In the genomic region with DNA sequence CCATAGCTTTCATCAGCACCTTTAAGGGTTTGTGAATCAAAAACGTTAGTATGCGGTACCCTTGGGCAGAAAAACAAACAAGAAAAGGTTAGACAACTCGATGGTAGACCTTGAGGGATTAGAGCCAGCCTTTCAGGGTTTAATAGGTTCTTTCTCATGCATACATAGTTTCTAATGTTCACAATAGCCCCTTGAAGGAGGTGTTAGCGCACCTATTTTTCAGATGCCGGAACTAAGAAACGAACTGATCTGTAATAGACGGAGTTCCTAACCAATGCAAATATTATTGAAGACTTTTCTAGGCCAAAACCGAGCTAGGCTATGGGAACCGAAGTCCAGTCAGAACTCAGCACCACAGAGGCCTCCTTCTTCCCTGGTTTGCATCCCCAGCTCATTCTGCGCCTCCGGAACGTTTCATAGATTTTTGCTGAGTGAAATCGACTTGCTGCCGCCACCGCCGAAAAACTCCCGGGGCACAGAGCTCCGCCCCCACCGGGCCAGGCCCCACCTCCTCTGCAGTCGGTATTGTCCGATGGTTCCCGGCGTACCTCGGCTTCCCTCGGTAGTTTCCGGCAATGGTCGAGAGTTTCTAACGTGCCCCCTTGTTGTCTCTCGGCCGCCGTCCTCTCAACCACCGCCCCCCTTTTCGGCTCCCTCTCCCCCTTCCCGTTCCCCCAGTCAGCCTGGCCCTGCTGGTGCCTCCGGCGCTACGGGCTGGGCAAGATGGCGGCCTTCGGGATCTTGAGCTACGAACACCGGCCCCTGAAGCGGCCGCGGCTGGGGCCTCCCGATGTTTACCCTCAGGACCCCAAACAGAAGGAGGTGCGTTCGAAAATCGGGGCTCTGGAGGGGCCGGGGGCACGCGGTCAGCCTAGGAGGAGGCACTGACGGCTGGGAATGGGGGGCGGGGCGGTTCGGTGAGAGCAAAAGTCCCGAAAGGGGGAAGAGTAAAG, we compare ENCODE assay signal across 8 cellular contexts. TPM values are rescaled to one million over a fixed set of nuclear protein-coding genes. Genes with fewer than 3 reads are reported as not detected.
DNase-seq lines count a peak whose midpoint lies in the region; ATAC-seq and TF ChIP-seq lines count a peak whose summit lies in the region.

A gene (plus strand): TSS at position 565 of the 953 bp plus-strand sequence. CDS start 159 bp downstream, at position 724.

- peak; percentile 93 for ATAC-seq in GM21515 (IDR thresholded peaks at IDR 0.05; ENCODE audit: unreplicated experiment)
- ATAC-seq in esophagus mucosa: peak; percentile 89

- H3K79me2 ChIP-seq in PC-9 (ENCODE audit: low read depth): no peaks in the 10 kb centered on the region

- CTCF ChIA-PET in PC-9 (lab: Charles Lee): no interaction called here

- H3K27me3 ChIP-seq in PC-9 (ENCODE audit: insufficient read depth, low read depth) (no peaks in the 10 kb centered on the region), muscle layer of colon (ENCODE audit: control insufficient read depth in 1 of 2, insufficient read depth in 2 of 2, low read length in 2 of 2) (no peaks in the 10 kb centered on the region)

- peak within 1 kb of the TSS; percentile 84 for H3K4me2 ChIP-seq in PC-9

- H3K9me3 ChIP-seq in PC-9 (ENCODE audit: insufficient read depth, low read depth) (no peaks in the 10 kb centered on the region), muscle layer of colon (ENCODE audit: low read length) (no peaks in the 10 kb centered on the region)

- H3K4me3 ChIP-seq in PC-9: peak within 1 kb of the TSS; percentile 71
- peak within 1 kb of the TSS; percentile 17 to 72 for H3K4me3 ChIP-seq in muscle layer of colon (ENCODE audit: low read depth in 1 of 2, low read length in 2 of 2)

- POLR2A ChIA-PET in PC-9 (lab: Charles Lee; ENCODE audit: unreplicated experiment): interaction anchor here (0.7 kb wide), 1 partner anchor 313 kb away, joined by 7 read pairs; no protein-coding TSS in a partner anchor

- H3K27ac ChIP-seq in PC-9 (no peak within 1 kb of the TSS), muscle layer of colon (ENCODE audit: low read depth, low read length) (peak within 1 kb of the TSS; percentile 63)

- H3F3A ChIP-seq in PC-9 (ENCODE audit: insufficient read depth, low read depth): no peaks in the 10 kb centered on the region

- no peaks in the 10 kb centered on the region for H3K9me2 ChIP-seq in PC-9 (ENCODE audit: insufficient read depth)

- peak within 1 kb of the TSS; percentile 49 for H3K9ac ChIP-seq in muscle layer of colon (ENCODE audit: low read length)

- peaks cover 5% of the 10 kb centered on the region; the same call in 1 of the 2 replicates for H3K4me1 ChIP-seq in PC-9 (replicated peaks; ENCODE audit: insufficient read depth)
- peaks cover 3% of the 10 kb centered on the region for H3K4me1 ChIP-seq in muscle layer of colon (ENCODE audit: insufficient read depth, low read length)

- TF ChIP-seq CTCF in PC-9 (conservative IDR thresholded peaks at IDR 0.05): no peak

- intact Hi-C loops in PC-9 (cut with micrococcal nuclease; ENCODE audit: unreplicated experiment): no loop called here

- no peaks in the 10 kb centered on the region for H4K20me1 ChIP-seq in PC-9 (ENCODE audit: insufficient read depth)

- BruUV-seq in PC-9 (replicated peaks; lab: Mats Ljungman, UMichigan): no TSS peak

- peak within 1 kb of the TSS; percentile 95 for H2AFZ ChIP-seq in PC-9

- H3K36me3 ChIP-seq in PC-9 (ENCODE audit: low read depth) (no peaks in the 10 kb centered on the region), muscle layer of colon (ENCODE audit: insufficient read depth, low read length) (peaks cover 18% of the 10 kb centered on the region)

- DNase-seq in DMS 273 treated with DMSO at 0.1 percent for 48 hours (lab: John Stamatoyannopoulos, UW) (peak; percentile 49), HuH-7.5 (ENCODE audit: low spot score) (peak; percentile 60), PC-9 (peak; percentile 46 to 72)
- DNase-seq in activated T-cell treated with anti-CD3 and anti-CD28 coated beads, Interleukin-2, amount 50 U/mL, for 48 hours: peak; percentile 89 to 91
- peak; percentile 64 to 66 for DNase-seq in stimulated activated CD8-positive, alpha-beta memory T cell treated with anti-CD3 and anti-CD28 coated beads, Interleukin-7, amount 100 ng/mL, for 1 hour (ENCODE audit: low read depth in 2 of 2)

RNA-seq across cellular contexts. Expression of the gene that starts here (rescaled TPM):
- total RNA-seq in PC-9 (2021) (32.7 and 51.6 TPM in 2 replicates), esophagus mucosa (23.3 TPM)
